ENCODE assay signal across 32 cellular contexts in the genomic region with DNA sequence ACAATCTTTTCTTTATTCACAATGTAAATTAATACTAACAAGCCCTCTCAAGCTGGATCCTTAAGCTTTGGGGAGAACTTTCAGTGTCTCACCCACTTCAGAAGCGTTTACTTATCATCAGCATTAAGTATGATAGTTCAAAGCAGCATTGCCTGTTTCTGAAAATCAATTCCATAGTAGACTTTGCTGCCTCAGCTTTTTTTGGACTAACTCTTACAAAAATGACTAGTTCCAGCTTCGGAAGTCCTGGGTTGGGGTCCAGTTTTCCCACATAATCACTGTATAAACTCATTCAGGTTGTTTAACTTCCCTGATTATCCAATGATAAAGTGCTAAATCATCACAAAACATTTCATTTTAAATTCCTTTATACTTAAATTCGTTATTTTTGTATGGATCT.
A peak's percentile ranks its signal among the peaks of the same experiment; 100 is the strongest.
DNase-seq lines count a peak whose midpoint lies in the region; ATAC-seq, FAIRE-seq and TF ChIP-seq lines count a peak whose summit lies in the region.
"Had no signal": no experiment of that assay in that cellular context is flagged by ENCODE, and none has a peak within 500 bp of the region (broad histone marks: within the 10 kb centered on the region; RNA-seq: fewer than 3 reads in every experiment).

No MANE protein-coding gene starts in this region.

- no peaks in the 10 kb centered on the region for H3K9me1 ChIP-seq in K562 (ENCODE audit: control insufficient read depth, insufficient read depth, low read length)

- TF ChIP-seq POLR2A in HepG2 (IDR thresholded peaks at IDR 0.05; ENCODE audit: insufficient read depth in 1 of 2, low read depth in 2 of 2, low read length in 2 of 2), result no peak
- TF ChIP-seq POLR2A in right lobe of liver (IDR thresholded peaks at IDR 0.05), result no peak
- no peak for TF ChIP-seq POLR2A in A549 (IDR thresholded peaks at IDR 0.05; ENCODE audit: low read length)
- TF ChIP-seq POLR2A in K562 (conservative IDR thresholded peaks at IDR 0.05), result no peak

- no peak overlapping the region for H3K4me2 ChIP-seq in HepG2 (ENCODE audit: low read depth, low read length)
- H3K4me2 ChIP-seq in A549, result no peak overlapping the region
- H3K4me2 ChIP-seq in K562 (ENCODE audit: insufficient read depth, low read length), result no peak overlapping the region
- H3K4me2 ChIP-seq: BLaER1; BLaER1 treated with 17β-estradiol and CSF1 and Interleukin-3, amounts not matched to agents 10 nM and 100 nM had no signal

- DNase-seq in HepG2 (ENCODE audit: low spot score) (no peak), right lobe of liver (no peak), A549 (ENCODE audit: low read depth in 1 of 2, low spot score in 1 of 2) (no peak), K562 (ENCODE audit: extremely low read depth in 1 of 4, low spot score in 3 of 4) (no peak), NAMALWA (ENCODE audit: low spot score) (no peak), nucleus accumbens (lab: John Stamatoyannopoulos, UW) (no peak)
- DNase-seq: 8988T; ACHN; AML-193; BE2C; C1 segment of cervical spinal cord; Caco-2; Calu3; CD4-positive, alpha-beta memory T cell; CD4-positive, alpha-beta T cell; CD4-positive, CD25-positive, alpha-beta regulatory T cell; CD8-positive, alpha-beta memory T cell; CD8-positive, alpha-beta T cell; COR-L47; DMS 273 treated with DMSO at 0.1 percent for 48 hours; DMS153; DMS53; DMS79; DMS79 treated with DMSO at 0.1 percent for 48 hours; DND-41; EL had no signal

- no peaks in the 10 kb centered on the region for H4K20me1 ChIP-seq in HepG2 (ENCODE audit: insufficient read depth, low read length)
- no peaks in the 10 kb centered on the region for H4K20me1 ChIP-seq in K562 (replicated peaks; ENCODE audit: control insufficient read depth, insufficient read depth, low read length)
- H4K20me1 ChIP-seq: BLaER1; BLaER1 treated with 17β-estradiol and CSF1 and Interleukin-3, amounts not matched to agents 10 nM and 100 nM had no signal

- WGBS in HepG2 (ENCODE audit: low lambda C conversion rate), result 3% methylated on average over 3 of the region's 3 CpGs
- 48% methylated on average over 3 of the region's 3 CpGs for WGBS in right lobe of liver (ENCODE audit: insufficient coverage, low coverage, low lambda C conversion rate, missing lambda C conversion rate)
- 2% methylated on average over 3 of the region's 3 CpGs for WGBS in A549 (ENCODE audit: missing lambda C conversion rate)
- 0% methylated on average over 3 of the region's 3 CpGs for WGBS in K562 (ENCODE audit: insufficient coverage, low coverage, missing lambda C conversion rate)

- H3K9ac ChIP-seq in HepG2 (ENCODE audit: insufficient read depth, low read depth, low read length) (no peak overlapping the region), K562 (ENCODE audit: insufficient read depth in 1 of 2, low read depth in 2 of 2, low read length in 2 of 2) (no peak overlapping the region)
- H3K9ac ChIP-seq: BLaER1; BLaER1 treated with 17β-estradiol and CSF1 and Interleukin-3, amounts not matched to agents 10 nM and 100 nM had no signal

- H3K27ac ChIP-seq in HepG2 (ENCODE audit: extremely low read length, insufficient read depth, low read length), result no peak overlapping the region
- H3K27ac ChIP-seq in right lobe of liver, result no peak overlapping the region
- H3K27ac ChIP-seq in A549, result no peak overlapping the region
- no peak overlapping the region for H3K27ac ChIP-seq in K562 (ENCODE audit: extremely low read depth, low read depth, low read length)
- H3K27ac ChIP-seq: 22Rv1; BLaER1; BLaER1 treated with 17β-estradiol and CSF1 and Interleukin-3, amounts not matched to agents 10 nM and 100 nM; C4-2B had no signal

- H3K27me3 ChIP-seq in HepG2 (ENCODE audit: control insufficient read depth in 1 of 2, insufficient read depth in 2 of 2, low read length in 2 of 2), result no peaks in the 10 kb centered on the region; a peak in 1 of 5 replicates
- H3K27me3 ChIP-seq in right lobe of liver, result no peaks in the 10 kb centered on the region
- peaks cover 36 to 38% of the 10 kb centered on the region in 2 experiments for H3K27me3 ChIP-seq in K562 (ENCODE audit: control insufficient read depth in 2 of 2, insufficient read depth in 2 of 2, low read length in 2 of 2)
- H3K27me3 ChIP-seq: BLaER1; BLaER1 treated with 17β-estradiol and CSF1 and Interleukin-3, amounts not matched to agents 10 nM and 100 nM had no signal

- ATAC-seq in HepG2, result no peak
- no peak for ATAC-seq in right lobe of liver
- ATAC-seq in A549, result no peak
- ATAC-seq in K562, result no peak
- ATAC-seq: CD8-positive, alpha-beta T cell had no signal

- H3K4me3 ChIP-seq in HepG2 (replicated peaks in 1 of 3; ENCODE audit: insufficient read depth in 1 of 3, low read depth in 2 of 3, low read length in 3 of 3), result no peak overlapping the region
- H3K4me3 ChIP-seq in right lobe of liver, result no peak overlapping the region
- H3K4me3 ChIP-seq in A549, result no peak overlapping the region
- H3K4me3 ChIP-seq in K562, result no peak overlapping the region
- H3K4me3 ChIP-seq: BLaER1; BLaER1 treated with 17β-estradiol and CSF1 and Interleukin-3, amounts not matched to agents 10 nM and 100 nM had no signal

- no peak for TF ChIP-seq CTCF in HepG2 (CRISPR knock-in tag; IDR thresholded peaks at IDR 0.05)
- no peak for TF ChIP-seq CTCF in right lobe of liver (IDR thresholded peaks at IDR 0.05)
- no peak for TF ChIP-seq CTCF in A549 (IDR thresholded peaks at IDR 0.05)
- no peak for TF ChIP-seq CTCF in K562 (IDR thresholded peaks at IDR 0.05 in 2 of 3, conservative IDR thresholded peaks at IDR 0.05 in 1 of 3; ENCODE audit: insufficient read depth in 2 of 3, low read depth in 1 of 3, low read length in 3 of 3)

- intact Hi-C loops in HepG2 (cut with micrococcal nuclease; ENCODE audit: unreplicated experiment), result no loop called here
- intact Hi-C loops in right lobe of liver (cut with DNase I), result no loop called here
- intact Hi-C loops in K562 (cut with micrococcal nuclease), result no loop called here

- no TSS peak for BruUV-seq in HepG2 (replicated peaks; lab: Mats Ljungman, UMichigan)
- no TSS peak for BruUV-seq in K562 (replicated peaks; lab: Mats Ljungman, UMichigan)

- no peak overlapping the region for H2AFZ ChIP-seq in HepG2 (ENCODE audit: low read length)
- H2AFZ ChIP-seq in K562 (ENCODE audit: low read depth, low read length), result no peak overlapping the region

- H3K4me1 ChIP-seq in HepG2 (ENCODE audit: insufficient read depth, low read length) (no peaks in the 10 kb centered on the region), right lobe of liver (no peaks in the 10 kb centered on the region), A549 (no peaks in the 10 kb centered on the region), K562 (replicated peaks in 1 of 2; ENCODE audit: control insufficient read depth in 2 of 2, insufficient read depth in 2 of 2, low read length in 2 of 2) (0 out of 5 replicates have a peak, but pooled peaks cover 0 to 2% of the 10 kb centered on the region in 2 experiments)
- H3K4me1 ChIP-seq: BE2C; BLaER1; BLaER1 treated with 17β-estradiol and CSF1 and Interleukin-3, amounts not matched to agents 10 nM and 100 nM; Caco-2 had no signal

- CTCF ChIA-PET in HepG2 (lab: Yijun Ruan, JAX; ENCODE audit: low intra/inter-chr PET ratio, low total read pairs), result no interaction called here
- CTCF ChIA-PET in A549 (lab: Yijun Ruan, JAX), result interaction anchor here (0.9 to 1.1 kb wide), 2 partner anchors 9 to 30 kb away, joined by 3 read pairs; no protein-coding TSS in a partner anchor
- CTCF ChIA-PET in K562 (lab: Yijun Ruan, JAX; ENCODE audit: low intra/inter-chr PET ratio), result no interaction called here

- in situ Hi-C loops in HepG2 (cut with HindIII; ENCODE audit: extremely low pct_ligation_motif_present, low pct_unique_long_range_greater_than_20kb), result no loop called here
- in situ Hi-C loops in K562 (cut with MboI), result no loop called here

- TF ChIP-seq RAD21 in HepG2 (CRISPR knock-in tag; IDR thresholded peaks at IDR 0.05) (no peak), A549 (conservative IDR thresholded peaks at IDR 0.05 in 1 of 2, IDR thresholded peaks at IDR 0.05 in 1 of 2) (no peak), K562 (CRISPR knock-in tag; conservative IDR thresholded peaks at IDR 0.05 in 1 of 2, IDR thresholded peaks at IDR 0.05 in 1 of 2) (no peak)

- H3K79me2 ChIP-seq in HepG2 (ENCODE audit: insufficient read depth, low read length), result no peaks in the 10 kb centered on the region
- H3K79me2 ChIP-seq in K562 (ENCODE audit: control insufficient read depth, insufficient read depth, low read length), result no peaks in the 10 kb centered on the region

- no peak for TF ChIP-seq EP300 in HepG2 (IDR thresholded peaks at IDR 0.05; ENCODE audit: low read depth in 2 of 2, low read length in 2 of 2)
- TF ChIP-seq EP300 in HepG2 (CRISPR knock-in tag; IDR thresholded peaks at IDR 0.05; ENCODE audit: borderline replicate concordance), result no peak
- no peak for TF ChIP-seq EP300 in A549 (IDR thresholded peaks at IDR 0.05)
- TF ChIP-seq EP300 in K562 (IDR thresholded peaks at IDR 0.05; ENCODE audit: low read length), result no peak

- POLR2A ChIA-PET in HepG2 (lab: Yijun Ruan, JAX) (no interaction called here), A549 (lab: Yijun Ruan, JAX) (no interaction called here), K562 (lab: Yijun Ruan, JAX) (no interaction called here)

- FAIRE-seq in HepG2 (lab: Jason Lieb, UNC), result no peak
- no peak for FAIRE-seq in A549 (lab: Jason Lieb, UNC)
- no peak for FAIRE-seq in K562 (lab: Jason Lieb, UNC)
- FAIRE-seq: A204.1, D721Med had no signal

- no peaks in the 10 kb centered on the region for H3K9me3 ChIP-seq in HepG2 (ENCODE audit: low read length)
- H3K9me3 ChIP-seq in right lobe of liver, result no peaks in the 10 kb centered on the region
- H3K9me3 ChIP-seq in A549, result no peaks in the 10 kb centered on the region
- H3K9me3 ChIP-seq in K562 (replicated peaks; ENCODE audit: control insufficient read depth, insufficient read depth, low read depth, low read length), result no peaks in the 10 kb centered on the region
- H3K9me3 ChIP-seq: BE2C; BLaER1; BLaER1 treated with 17β-estradiol and CSF1 and Interleukin-3, amounts not matched to agents 10 nM and 100 nM; Caco-2 had no signal

- no peaks in the 10 kb centered on the region for H3K36me3 ChIP-seq in HepG2 (replicated peaks in 1 of 2; ENCODE audit: control insufficient read depth in 1 of 2, insufficient read depth in 2 of 2, low read length in 2 of 2)
- no peaks in the 10 kb centered on the region for H3K36me3 ChIP-seq in right lobe of liver
- H3K36me3 ChIP-seq in K562 (ENCODE audit: control insufficient read depth, insufficient read depth, low read length), result no peaks in the 10 kb centered on the region
- H3K36me3 ChIP-seq: BE2C; BLaER1; BLaER1 treated with 17β-estradiol and CSF1 and Interleukin-3, amounts not matched to agents 10 nM and 100 nM had no signal

TF ChIP-seq in HepG2, 621 proteins besides CTCF, POLR2A, EP300 and RAD21 (continues in another document):
- no peak for TF ChIP-seq ZNF543 (CRISPR knock-in tag; IDR thresholded peaks at IDR 0.05)
- TF ChIP-seq MAFK (conservative IDR thresholded peaks at IDR 0.05 in 1 of 2, IDR thresholded peaks at IDR 0.05 in 1 of 2; ENCODE audit: low read length in 2 of 2), result peak; percentile 75 to 80

TF ChIP-seq in A549, 52 proteins besides CTCF, POLR2A, EP300 and RAD21:
- TF ChIP-seq JUN (IDR thresholded peaks at IDR 0.05) (no peak), MAFK (IDR thresholded peaks at IDR 0.05; ENCODE audit: partially characterized antibody) (peak; percentile 88)

TF ChIP-seq in K562, 482 proteins besides CTCF, POLR2A, EP300 and RAD21 (continues in another document):
- TF ChIP-seq MECOM (CRISPR knock-in tag; IDR thresholded peaks at IDR 0.05), result no peak
- TF ChIP-seq C11orf30 (IDR thresholded peaks at IDR 0.05; ENCODE audit: low read depth), result peak; percentile 70
- no peak for TF ChIP-seq THRAP3 (IDR thresholded peaks at IDR 0.05; ENCODE audit: borderline replicate concordance)
